ENCODE assay signal across 12 cellular contexts in the genomic region with DNA sequence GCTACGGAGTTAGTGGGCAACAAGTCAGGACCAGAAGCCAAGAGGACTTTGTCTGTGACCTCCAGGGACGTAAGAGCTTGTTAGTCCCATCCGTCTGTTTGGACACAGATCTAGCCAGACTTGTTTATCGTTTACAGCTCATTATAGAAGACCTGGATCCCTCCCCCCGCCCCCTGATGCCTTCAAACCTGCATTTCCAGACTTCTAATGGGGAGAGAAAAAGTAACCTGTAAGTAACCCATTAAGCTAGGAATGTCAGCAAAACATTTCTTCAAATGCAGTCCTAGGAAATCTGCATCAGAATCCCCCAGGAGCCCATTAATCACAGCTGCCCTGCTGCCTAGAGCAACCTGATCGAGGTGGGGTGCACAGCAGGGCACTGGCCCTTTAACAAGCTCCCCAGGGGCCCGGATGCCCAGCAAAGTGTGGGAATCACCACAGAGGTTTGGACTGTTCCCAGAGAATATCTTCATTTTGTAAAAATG. TPM values are rescaled to one million over a fixed set of nuclear protein-coding genes. Genes with fewer than 3 reads are reported as not detected.
A peak's percentile ranks its signal among the peaks of the same experiment; 100 is the strongest.
DNase-seq lines count a peak whose midpoint lies in the region; ATAC-seq and TF ChIP-seq lines count a peak whose summit lies in the region.
"Had no signal": no experiment of that assay in that cellular context is flagged by ENCODE, and none has a peak within 500 bp of the region (broad histone marks: within the 10 kb centered on the region; RNA-seq: fewer than 3 reads in every experiment).

No MANE protein-coding gene starts in this region.

- H3K27me3 ChIP-seq in iPS-20b (ENCODE audit: insufficient read depth, low read length) = no peaks in the 10 kb centered on the region
- H3K27me3 ChIP-seq: ascending aorta had no signal

- no peak overlapping the region for H3K27ac Mint-ChIP-seq in stimulated activated naive CD8-positive, alpha-beta T cell treated with anti-CD3 and anti-CD28 coated beads, Interleukin-15, Interleukin-2, amounts not matched to agents 100 ng/mL and 50 ng/mL, for 24 hours
- peak overlapping the region; percentile 71 for H3K27ac Mint-ChIP-seq in type B pancreatic cell

- H3K9me3 Mint-ChIP-seq in stimulated activated naive CD8-positive, alpha-beta T cell treated with anti-CD3 and anti-CD28 coated beads, Interleukin-15, Interleukin-2, amounts not matched to agents 100 ng/mL and 50 ng/mL, for 24 hours = no peaks in the 10 kb centered on the region
- H3K9me3 Mint-ChIP-seq in type B pancreatic cell = no peaks in the 10 kb centered on the region

- peaks cover 4% of the 10 kb centered on the region for H3K36me3 Mint-ChIP-seq in stimulated activated naive CD8-positive, alpha-beta T cell treated with anti-CD3 and anti-CD28 coated beads, Interleukin-15, Interleukin-2, amounts not matched to agents 100 ng/mL and 50 ng/mL, for 24 hours (ENCODE audit: low read depth)
- peaks cover 4% of the 10 kb centered on the region for H3K36me3 Mint-ChIP-seq in type B pancreatic cell

- TF ChIP-seq CTCF in VCaP (conservative IDR thresholded peaks at IDR 0.05) (no peak), type B pancreatic cell (conservative IDR thresholded peaks at IDR 0.05) (no peak), lower leg skin (IDR thresholded peaks at IDR 0.05) (no peak)

- TF ChIP-seq POLR2A in lower leg skin (IDR thresholded peaks at IDR 0.05) = no peak

- peak overlapping the region; percentile 97 for H3K9ac ChIP-seq in iPS-20b (ENCODE audit: low read depth, low read length)

- H3K4me3 ChIP-seq in iPS-20b (ENCODE audit: low read length) (peak overlapping the region; percentile 96), lower leg skin (ENCODE audit: low read depth, poor library complexity, severe bottlenecking) (no peak overlapping the region)

- WGBS in lower leg skin, 2 donors = 31 to 32% methylated on average over 7 of the region's 7 CpGs

- H3K4me3 Mint-ChIP-seq in stimulated activated naive CD8-positive, alpha-beta T cell treated with anti-CD3 and anti-CD28 coated beads, Interleukin-15, Interleukin-2, amounts not matched to agents 100 ng/mL and 50 ng/mL, for 24 hours = peak overlapping the region; percentile 10
- H3K4me3 Mint-ChIP-seq in type B pancreatic cell = peak overlapping the region; percentile 94

- peaks cover 33% of the 10 kb centered on the region for H3K36me3 ChIP-seq in iPS-20b (ENCODE audit: insufficient read depth, low read depth, low read length)

- peak overlapping the region; percentile 78 for H3K27ac ChIP-seq in VCaP
- peak overlapping the region; percentile 95 for H3K27ac ChIP-seq in iPS-20b (ENCODE audit: low read length)
- H3K27ac ChIP-seq: epithelial cell of prostate, PC-9 had no signal

- ATAC-seq in stimulated activated naive CD8-positive, alpha-beta T cell treated with anti-CD3 and anti-CD28 coated beads, Interleukin-15, Interleukin-2, amounts not matched to agents 100 U/mL and 50 U/mL, for 24 hours = no peak

- intact Hi-C loops in lower leg skin (cut with DNase I; ENCODE audit: low total_unique reads) = no loop called here

- no peak for DNase-seq in stimulated activated naive CD8-positive, alpha-beta T cell treated with anti-CD3 and anti-CD28 coated beads, Interleukin-15, Interleukin-2, amounts not matched to agents 100 U/mL and 50 U/mL, for 24 hours
- DNase-seq in type B pancreatic cell (ENCODE audit: extremely low spot score, unreplicated experiment) = no peak
- DNase-seq in stimulated activated CD4-positive, alpha-beta T cell treated with anti-CD3 and anti-CD28 coated beads, Interleukin-4, amount 100 ng/mL, for 4 hours = no peak
- no peak for DNase-seq in lower leg skin (ENCODE audit: low spot score in 2 of 2)
- no peak for DNase-seq in NCI-H2227 (lab: John Stamatoyannopoulos, UW; ENCODE audit: unreplicated experiment)
- DNase-seq: activated CD4-positive, CD25-positive, alpha-beta regulatory T cell; PC-9 had no signal

- H3K4me1 Mint-ChIP-seq in stimulated activated naive CD8-positive, alpha-beta T cell treated with anti-CD3 and anti-CD28 coated beads, Interleukin-15, Interleukin-2, amounts not matched to agents 100 ng/mL and 50 ng/mL, for 24 hours (ENCODE audit: low read depth) = peaks cover 25% of the 10 kb centered on the region
- H3K4me1 Mint-ChIP-seq in type B pancreatic cell (ENCODE audit: unreplicated experiment) = peaks cover 19% of the 10 kb centered on the region

- H3K9me3 ChIP-seq in iPS-20b (ENCODE audit: insufficient read depth, low read depth, low read length) = no peaks in the 10 kb centered on the region
- H3K9me3 ChIP-seq: ascending aorta had no signal

- H3K27me3 Mint-ChIP-seq in stimulated activated naive CD8-positive, alpha-beta T cell treated with anti-CD3 and anti-CD28 coated beads, Interleukin-15, Interleukin-2, amounts not matched to agents 100 ng/mL and 50 ng/mL, for 24 hours = peaks cover 3% of the 10 kb centered on the region
- no peaks in the 10 kb centered on the region for H3K27me3 Mint-ChIP-seq in type B pancreatic cell

- peaks cover 36% of the 10 kb centered on the region for H3K4me1 ChIP-seq in iPS-20b (ENCODE audit: insufficient read depth, low read length)

RNA-seq across cellular contexts. Expression of a gene that starts 1.4 kb away (rescaled TPM):
- total RNA-seq in type B pancreatic cell (ENCODE audit: low replicate concordance) (45.0 and 70.7 TPM in 2 replicates), lower leg skin (10 to 100 TPM; 22.7 to 40.0 (median 32.5) TPM)

RNA-seq across cellular contexts. Expression of a gene that starts 9.2 kb away (rescaled TPM):
- 1.1 and 13.5 TPM in 2 replicates for total RNA-seq in type B pancreatic cell (ENCODE audit: low replicate concordance)
- under 1 TPM in 3 of 4 donors, not detected in 1; 0.15 to 0.52 (median 0.36) TPM for total RNA-seq in lower leg skin
- total RNA-seq: PC-9 had no signal

RNA-seq across cellular contexts. Expression of a gene that starts 18.3 kb away (rescaled TPM):
- total RNA-seq in type B pancreatic cell (ENCODE audit: low replicate concordance) (4.3 and 6.5 TPM in 2 replicates), lower leg skin (10 to 100 TPM; 14.1 to 18.8 (median 16.7) TPM)

RNA-seq across cellular contexts. Expression of a gene that starts 27.7 kb away (rescaled TPM):
- total RNA-seq in type B pancreatic cell (ENCODE audit: low replicate concordance) (14.1 and 24.8 TPM in 2 replicates), lower leg skin (10 to 100 TPM; 25.0 to 32.3 (median 27.0) TPM)

RNA-seq across cellular contexts. Expression of a gene that starts 28.1 kb away (rescaled TPM):
- total RNA-seq in type B pancreatic cell (ENCODE audit: low replicate concordance) (5.9 and 7.4 TPM in 2 replicates), lower leg skin (10 to 100 TPM in 3 of 4 donors, 1 to 10 TPM in 1; 9.1 to 19.5 (median 14.9) TPM)
